Comparison of ENCODE assay signal across 14 cellular contexts in the genomic region with DNA sequence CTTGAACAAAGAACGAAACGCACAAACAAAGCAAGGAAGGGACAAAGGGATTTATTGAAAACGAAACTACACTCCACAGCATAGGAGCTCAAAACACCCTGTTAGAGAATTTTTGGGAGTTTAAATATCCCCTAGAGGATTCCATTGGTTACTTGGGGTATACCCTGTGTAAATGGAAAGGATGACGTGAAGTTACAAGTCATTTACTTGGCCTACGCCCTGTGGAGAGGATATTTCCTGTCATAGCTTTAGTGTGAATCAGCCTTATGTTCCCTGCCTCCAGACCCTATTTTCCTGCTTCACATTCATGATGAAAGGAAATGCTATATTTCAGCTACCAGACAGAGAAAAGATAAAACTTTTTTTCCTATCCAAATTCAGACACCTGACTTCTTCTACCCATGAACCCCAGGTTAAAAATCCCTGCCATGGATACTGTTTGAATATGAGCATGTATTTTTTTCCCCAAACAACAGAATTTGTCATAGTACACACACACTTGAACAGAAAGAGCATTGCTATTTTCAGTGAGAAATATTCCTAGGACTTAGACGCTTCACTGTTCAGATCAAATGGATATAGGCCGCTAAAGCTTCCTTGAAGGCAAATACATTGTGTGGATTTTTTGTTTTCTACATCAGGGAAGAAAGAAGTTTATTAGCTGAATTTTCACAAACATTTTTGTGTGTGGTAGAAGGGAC. TPM values are rescaled to one million over a fixed set of nuclear protein-coding genes. Genes with fewer than 3 reads are reported as not detected.
DNase-seq lines count a peak whose midpoint lies in the region; ATAC-seq and TF ChIP-seq lines count a peak whose summit lies in the region.
"Had no signal": no experiment of that assay in that cellular context is flagged by ENCODE, and none has a peak within 500 bp of the region (broad histone marks: within the 10 kb centered on the region; RNA-seq: fewer than 3 reads in every experiment).

No MANE protein-coding gene starts in this region.

- H3K9me3 ChIP-seq in H9 (ENCODE audit: control insufficient read depth, low read depth, low read length), result peaks cover 18% of the 10 kb centered on the region
- no peaks in the 10 kb centered on the region for H3K9me3 ChIP-seq in skeletal muscle satellite cell (replicated peaks; ENCODE audit: low read length)
- no peaks in the 10 kb centered on the region for H3K9me3 ChIP-seq in prostate gland

- no peak overlapping the region for H2BK5ac ChIP-seq in H9 (ENCODE audit: insufficient read length, low read length)

- no peak overlapping the region for H3K18ac ChIP-seq in H9 (ENCODE audit: insufficient read length, low read depth, low read length)

- H3K4me3 Mint-ChIP-seq in H9, result no peak overlapping the region; a peak in 1 of 5 replicates
- H3K4me3 Mint-ChIP-seq: activated T-cell treated with anti-CD3 and anti-CD28 coated beads, Interleukin-2, amount 50 U/mL, for 24 hours; stimulated activated memory B cell treated with anti-CD40 and anti-IgM and Interleukin-4, amounts not matched to agents 10 μg/mL and 1 μg/mL and 100 μg/mL, for 72 hours had no signal

- H3K79me2 ChIP-seq in H9 (ENCODE audit: insufficient read depth, low read length), result no peaks in the 10 kb centered on the region
- H3K79me2 ChIP-seq: hepatocyte had no signal

- no peak overlapping the region for H2BK120ac ChIP-seq in H9 (ENCODE audit: low read depth, low read length, poor library complexity, severe bottlenecking)

- H3K9me3 Mint-ChIP-seq in H9, result peaks cover 52 to 59% of the 10 kb centered on the region in 2 experiments
- H3K9me3 Mint-ChIP-seq: activated T-cell treated with anti-CD3 and anti-CD28 coated beads, Interleukin-2, amount 50 U/mL, for 24 hours; stimulated activated memory B cell treated with anti-CD40 and anti-IgM and Interleukin-4, amounts not matched to agents 10 μg/mL and 1 μg/mL and 100 μg/mL, for 72 hours had no signal

- DNase-seq in H9 (no peak), SW 1271 (lab: John Stamatoyannopoulos, UW) (peak; percentile 23 to 63), fibroblast of peridontal ligament (ENCODE audit: extremely low read depth) (peak; percentile 79), NCI-H2171 (lab: John Stamatoyannopoulos, UW) (no peak), NCI-H2196 (lab: John Stamatoyannopoulos, UW; ENCODE audit: unreplicated experiment) (no peak), prostate gland (ENCODE audit: low spot score) (no peak)
- DNase-seq: activated T-cell treated with anti-CD3 and anti-CD28 coated beads, Interleukin-2, amount 50 U/mL, for 24 hours; DMS79; NCI-H1105 treated with DMSO at 0.1 percent for 48 hours; stimulated activated CD4-positive, alpha-beta T cell treated with anti-CD3 and anti-CD28 coated beads, Interleukin-15, amount 100 ng/mL, for 24 hours had no signal

- H3T11ph ChIP-seq in H9 (ENCODE audit: low read length), result no peak overlapping the region

- H3K4me2 ChIP-seq in H9 (ENCODE audit: insufficient read depth, insufficient read length, low read length) (no peak overlapping the region), skeletal muscle satellite cell (ENCODE audit: low read length) (peak overlapping the region; percentile 65)
- H3K4me2 ChIP-seq: hepatocyte had no signal

- intact Hi-C loops in prostate gland (cut with DNase I), result no loop called here

- WGBS in H9 (ENCODE audit: extremely low coverage, insufficient read length, low lambda C conversion rate), result no CpG with 5 or more reads among the region's 7 CpGs
- 69% methylated on average over 7 of the region's 7 CpGs for WGBS in prostate gland

- H3K27me3 Mint-ChIP-seq in H9 (ENCODE audit: low read depth), result no peaks in the 10 kb centered on the region
- H3K27me3 Mint-ChIP-seq: stimulated activated memory B cell treated with anti-CD40 and anti-IgM and Interleukin-4, amounts not matched to agents 10 μg/mL and 1 μg/mL and 100 μg/mL, for 72 hours had no signal

- no peak overlapping the region for H4K91ac ChIP-seq in H9 (ENCODE audit: insufficient read length, low read depth, low read length)

- no peak overlapping the region for H2BK15ac ChIP-seq in H9 (ENCODE audit: low read depth, low read length)

- peaks cover 20 to 22% of the 10 kb centered on the region in 2 experiments for H3K4me1 Mint-ChIP-seq in H9
- H3K4me1 Mint-ChIP-seq: stimulated activated memory B cell treated with anti-CD40 and anti-IgM and Interleukin-4, amounts not matched to agents 10 μg/mL and 1 μg/mL and 100 μg/mL, for 72 hours had no signal

- no peak overlapping the region for H4K8ac ChIP-seq in H9 (replicated peaks; ENCODE audit: insufficient read length, low read depth, low read length)

- no peak overlapping the region for H4K5ac ChIP-seq in H9 (ENCODE audit: insufficient read length, low read depth, low read length)

- H3K4me3 ChIP-seq in skeletal muscle satellite cell (ENCODE audit: low read length) (peak overlapping the region; percentile 49), prostate gland (no peak overlapping the region)
- H3K4me3 ChIP-seq: hepatocyte had no signal

- H3K27me3 ChIP-seq in H9 (ENCODE audit: insufficient read depth, low read length) (no peaks in the 10 kb centered on the region), skeletal muscle satellite cell (ENCODE audit: control insufficient read depth, insufficient read depth, low read length) (no peaks in the 10 kb centered on the region), prostate gland (replicated peaks; ENCODE audit: insufficient read depth) (no peaks in the 10 kb centered on the region)
- H3K27me3 ChIP-seq: hepatocyte had no signal

- no peaks in the 10 kb centered on the region for H3K23me2 ChIP-seq in H9 (ENCODE audit: insufficient read length, low read depth, low read length, poor library complexity, severe bottlenecking)

- no peak overlapping the region for H3K23ac ChIP-seq in H9 (ENCODE audit: insufficient read length, low read depth, low read length)

- no peak for TF ChIP-seq POLR2A in prostate gland (IDR thresholded peaks at IDR 0.05)

- H3K36me3 ChIP-seq in skeletal muscle satellite cell (ENCODE audit: insufficient read depth, low read length), result peaks cover 8% of the 10 kb centered on the region
- no peaks in the 10 kb centered on the region for H3K36me3 ChIP-seq in prostate gland

- H2AK5ac ChIP-seq in H9 (ENCODE audit: insufficient read length, low read length), result no peak overlapping the region

- no peak overlapping the region for H2AFZ ChIP-seq in H9 (ENCODE audit: low read length)
- H2AFZ ChIP-seq: hepatocyte had no signal

- H4K20me1 ChIP-seq in H9 (ENCODE audit: control insufficient read depth, insufficient read depth, insufficient read length), result no peaks in the 10 kb centered on the region

- H2BK12ac ChIP-seq in H9 (ENCODE audit: insufficient read length, low read depth, low read length), result no peak overlapping the region

- H3K4ac ChIP-seq in H9 (ENCODE audit: low read depth, low read length), result no peak overlapping the region

- H3K36me3 Mint-ChIP-seq in H9 (ENCODE audit: insufficient read depth in 1 of 3, low read depth in 3 of 3), result peaks cover 28 to 39% (median 36%) of the 10 kb centered on the region in 3 experiments

- no peak overlapping the region for H3K14ac ChIP-seq in H9 (ENCODE audit: insufficient read depth, low read length)

- peak overlapping the region in 2 of 3 experiments; percentile 69 to 81; a peak in 4 of 7 replicates for H3K27ac Mint-ChIP-seq in H9
- H3K27ac Mint-ChIP-seq: activated T-cell treated with anti-CD3 and anti-CD28 coated beads, Interleukin-2, amount 50 U/mL, for 24 hours; stimulated activated memory B cell treated with anti-CD40 and anti-IgM and Interleukin-4, amounts not matched to agents 10 μg/mL and 1 μg/mL and 100 μg/mL, for 72 hours had no signal

- H3K27ac ChIP-seq in H9 (ENCODE audit: insufficient read length, low read depth, low read length) (no peak overlapping the region), prostate gland (peak overlapping the region in 1 of 2 donors; percentile 43)
- H3K27ac ChIP-seq: hepatocyte had no signal

- H3K9ac ChIP-seq in H9 (ENCODE audit: extremely low read depth, insufficient read length, low read length) (no peak overlapping the region), skeletal muscle satellite cell (ENCODE audit: low read depth, low read length) (peak overlapping the region; percentile 72)

- no peak overlapping the region for H3K56ac ChIP-seq in H9 (ENCODE audit: insufficient read length, low read depth, low read length)

- H3K79me1 ChIP-seq in H9 (ENCODE audit: insufficient read depth, low read depth, low read length, poor library complexity, severe bottlenecking), result no peaks in the 10 kb centered on the region

- H3K4me1 ChIP-seq in H9 (ENCODE audit: insufficient read depth, low read length) (no peaks in the 10 kb centered on the region; the same call in 1 of the 2 replicates), skeletal muscle satellite cell (ENCODE audit: control insufficient read depth, insufficient read depth, low read length) (peaks cover 19% of the 10 kb centered on the region), prostate gland (replicated peaks) (no peaks in the 10 kb centered on the region)

- TF ChIP-seq CTCF in H9 (conservative IDR thresholded peaks at IDR 0.05) (no peak), prostate gland (IDR thresholded peaks at IDR 0.05) (no peak)

- no peak overlapping the region for H2BK20ac ChIP-seq in H9 (ENCODE audit: low read depth, low read length, poor library complexity, severe bottlenecking)

- no peak for ATAC-seq in HG02759 (IDR thresholded peaks at IDR 0.05; ENCODE audit: unreplicated experiment)
- ATAC-seq: stimulated activated memory B cell treated with anti-CD40 and anti-IgM and Interleukin-4, amounts not matched to agents 10 μg/mL and 1 μg/mL and 100 μg/mL, for 72 hours had no signal

RNA-seq across cellular contexts. Expression of gene PIN4, which starts 20.4 kb away (rescaled TPM):
- total RNA-seq in H9 (2021), result 15.6 and 16.3 TPM in 2 replicates
- 4.4 and 8.9 TPM in 2 replicates for total RNA-seq in skeletal muscle satellite cell (2012; rRNA removed)
- total RNA-seq in prostate gland, result 1 to 10 TPM; 7.7 to 8.9 TPM

RNA-seq across cellular contexts. Expression of gene ERCC6L, which starts 36.8 kb away (rescaled TPM):
- total RNA-seq in H9 (2021) (18.1 and 19.7 TPM in 2 replicates), prostate gland (under 1 TPM; 0.59 to 0.85 TPM)
- total RNA-seq in skeletal muscle satellite cell (2012; rRNA removed), result 5.0 and 5.8 TPM in 2 replicates

Comparison
In these comparisons a context has a peak if more than half of its experiments do, and no peak if none do; other contexts are left out.
1. DNase-seq: peak in SW 1271 (2 of 2) and fibroblast of peridontal ligament (single experiment); none in H9 (single experiment), NCI-H2171 (single experiment), NCI-H2196 (single experiment) and prostate gland (single experiment).
2. RNA of gene ERCC6L, which starts 36.8 kb away (total RNA-seq): 18.1 to 19.7 TPM in H9; 0.59 to 0.85 TPM in prostate gland; every median in the first group is over 10 times any median in the second.